In the genomic region with DNA sequence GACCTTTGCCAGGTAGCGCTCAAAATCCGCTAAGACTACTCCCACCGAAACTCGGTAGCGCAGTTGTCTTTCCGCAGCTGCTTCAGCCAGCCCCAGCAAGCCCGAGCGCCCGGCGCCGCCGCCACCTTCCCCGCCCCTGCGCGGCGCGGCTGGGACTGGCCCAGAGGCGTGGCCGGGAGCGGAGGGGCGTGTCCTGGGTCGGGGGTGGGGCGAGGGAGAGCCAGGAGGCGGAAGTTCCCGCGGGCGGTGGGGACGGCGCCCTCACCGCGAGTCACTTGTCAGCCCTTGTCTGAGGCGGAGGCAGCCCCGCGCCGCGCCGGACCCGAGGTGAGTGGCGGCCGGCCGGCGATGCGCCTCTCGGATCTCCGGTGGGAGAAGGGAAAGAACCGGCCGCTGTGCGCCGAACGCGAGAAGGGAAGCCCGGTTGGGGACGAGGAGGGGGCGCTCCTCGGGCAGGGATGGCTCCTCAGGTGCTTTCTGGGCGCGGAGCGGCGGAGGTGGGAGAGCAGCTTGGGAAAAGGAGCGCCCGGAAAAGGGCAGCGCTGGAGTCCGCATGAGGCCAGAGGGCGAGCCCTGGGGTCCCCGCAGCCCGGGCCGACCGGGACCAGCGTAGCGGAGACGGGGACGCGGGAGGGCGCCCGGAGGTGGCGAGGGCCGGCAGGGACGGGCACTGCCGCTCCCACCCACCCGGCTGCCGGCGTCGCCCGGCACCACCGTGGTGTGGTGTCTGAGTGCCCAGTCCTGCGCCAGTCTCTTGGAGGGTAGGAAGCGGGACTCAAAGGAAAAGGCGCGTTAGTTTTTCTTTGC, we compare ENCODE assay signal across 1 cellular context.
TF ChIP-seq lines count a peak whose summit lies in the region.

A gene with protein sequence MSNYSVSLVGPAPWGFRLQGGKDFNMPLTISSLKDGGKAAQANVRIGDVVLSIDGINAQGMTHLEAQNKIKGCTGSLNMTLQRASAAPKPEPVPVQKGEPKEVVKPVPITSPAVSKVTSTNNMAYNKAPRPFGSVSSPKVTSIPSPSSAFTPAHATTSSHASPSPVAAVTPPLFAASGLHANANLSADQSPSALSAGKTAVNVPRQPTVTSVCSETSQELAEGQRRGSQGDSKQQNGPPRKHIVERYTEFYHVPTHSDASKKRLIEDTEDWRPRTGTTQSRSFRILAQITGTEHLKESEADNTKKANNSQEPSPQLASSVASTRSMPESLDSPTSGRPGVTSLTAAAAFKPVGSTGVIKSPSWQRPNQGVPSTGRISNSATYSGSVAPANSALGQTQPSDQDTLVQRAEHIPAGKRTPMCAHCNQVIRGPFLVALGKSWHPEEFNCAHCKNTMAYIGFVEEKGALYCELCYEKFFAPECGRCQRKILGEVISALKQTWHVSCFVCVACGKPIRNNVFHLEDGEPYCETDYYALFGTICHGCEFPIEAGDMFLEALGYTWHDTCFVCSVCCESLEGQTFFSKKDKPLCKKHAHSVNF (plus strand): TSS at position 274 of the 807 bp plus-strand sequence. CDS start 3,347 bp downstream, outside the sequence.

TF ChIP-seq in K562, 482 proteins besides CTCF, POLR2A, EP300 and RAD21 (continued from another document and continues in another):
- TF ChIP-seq, protein P1, sequence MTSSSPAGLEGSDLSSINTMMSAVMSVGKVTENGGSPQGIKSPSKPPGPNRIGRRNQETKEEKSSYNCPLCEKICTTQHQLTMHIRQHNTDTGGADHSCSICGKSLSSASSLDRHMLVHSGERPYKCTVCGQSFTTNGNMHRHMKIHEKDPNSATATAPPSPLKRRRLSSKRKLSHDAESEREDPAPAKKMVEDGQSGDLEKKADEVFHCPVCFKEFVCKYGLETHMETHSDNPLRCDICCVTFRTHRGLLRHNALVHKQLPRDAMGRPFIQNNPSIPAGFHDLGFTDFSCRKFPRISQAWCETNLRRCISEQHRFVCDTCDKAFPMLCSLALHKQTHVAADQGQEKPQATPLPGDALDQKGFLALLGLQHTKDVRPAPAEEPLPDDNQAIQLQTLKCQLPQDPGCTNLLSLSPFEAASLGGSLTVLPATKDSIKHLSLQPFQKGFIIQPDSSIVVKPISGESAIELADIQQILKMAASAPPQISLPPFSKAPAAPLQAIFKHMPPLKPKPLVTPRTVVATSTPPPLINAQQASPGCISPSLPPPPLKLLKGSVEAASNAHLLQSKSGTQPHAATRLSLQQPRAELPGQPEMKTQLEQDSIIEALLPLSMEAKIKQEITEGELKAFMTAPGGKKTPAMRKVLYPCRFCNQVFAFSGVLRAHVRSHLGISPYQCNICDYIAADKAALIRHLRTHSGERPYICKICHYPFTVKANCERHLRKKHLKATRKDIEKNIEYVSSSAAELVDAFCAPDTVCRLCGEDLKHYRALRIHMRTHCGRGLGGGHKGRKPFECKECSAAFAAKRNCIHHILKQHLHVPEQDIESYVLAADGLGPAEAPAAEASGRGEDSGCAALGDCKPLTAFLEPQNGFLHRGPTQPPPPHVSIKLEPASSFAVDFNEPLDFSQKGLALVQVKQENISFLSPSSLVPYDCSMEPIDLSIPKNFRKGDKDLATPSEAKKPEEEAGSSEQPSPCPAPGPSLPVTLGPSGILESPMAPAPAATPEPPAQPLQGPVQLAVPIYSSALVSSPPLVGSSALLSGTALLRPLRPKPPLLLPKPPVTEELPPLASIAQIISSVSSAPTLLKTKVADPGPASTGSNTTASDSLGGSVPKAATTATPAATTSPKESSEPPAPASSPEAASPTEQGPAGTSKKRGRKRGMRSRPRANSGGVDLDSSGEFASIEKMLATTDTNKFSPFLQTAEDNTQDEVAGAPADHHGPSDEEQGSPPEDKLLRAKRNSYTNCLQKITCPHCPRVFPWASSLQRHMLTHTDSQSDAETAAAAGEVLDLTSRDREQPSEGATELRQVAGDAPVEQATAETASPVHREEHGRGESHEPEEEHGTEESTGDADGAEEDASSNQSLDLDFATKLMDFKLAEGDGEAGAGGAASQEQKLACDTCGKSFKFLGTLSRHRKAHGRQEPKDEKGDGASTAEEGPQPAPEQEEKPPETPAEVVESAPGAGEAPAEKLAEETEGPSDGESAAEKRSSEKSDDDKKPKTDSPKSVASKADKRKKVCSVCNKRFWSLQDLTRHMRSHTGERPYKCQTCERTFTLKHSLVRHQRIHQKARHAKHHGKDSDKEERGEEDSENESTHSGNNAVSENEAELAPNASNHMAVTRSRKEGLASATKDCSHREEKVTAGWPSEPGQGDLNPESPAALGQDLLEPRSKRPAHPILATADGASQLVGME (CRISPR knock-in tag; IDR thresholded peaks at IDR 0.05): 0 out of 2 replicates have a peak, but pooled peaks have one; percentile 46
- no peak for TF ChIP-seq MEF2D (tag; conservative IDR thresholded peaks at IDR 0.05; ENCODE audit: low read depth)
- TF ChIP-seq DPF2 (IDR thresholded peaks at IDR 0.05): no peak
- TF ChIP-seq, protein P2, sequence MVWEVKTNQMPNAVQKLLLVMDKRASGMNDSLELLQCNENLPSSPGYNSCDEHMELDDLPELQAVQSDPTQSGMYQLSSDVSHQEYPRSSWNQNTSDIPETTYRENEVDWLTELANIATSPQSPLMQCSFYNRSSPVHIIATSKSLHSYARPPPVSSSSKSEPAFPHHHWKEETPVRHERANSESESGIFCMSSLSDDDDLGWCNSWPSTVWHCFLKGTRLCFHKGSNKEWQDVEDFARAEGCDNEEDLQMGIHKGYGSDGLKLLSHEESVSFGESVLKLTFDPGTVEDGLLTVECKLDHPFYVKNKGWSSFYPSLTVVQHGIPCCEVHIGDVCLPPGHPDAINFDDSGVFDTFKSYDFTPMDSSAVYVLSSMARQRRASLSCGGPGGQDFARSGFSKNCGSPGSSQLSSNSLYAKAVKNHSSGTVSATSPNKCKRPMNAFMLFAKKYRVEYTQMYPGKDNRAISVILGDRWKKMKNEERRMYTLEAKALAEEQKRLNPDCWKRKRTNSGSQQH (CRISPR knock-in tag; IDR thresholded peaks at IDR 0.05): peak; percentile 55; the same call in 1 of the 2 replicates
- no peak for TF ChIP-seq GABPB2 (CRISPR knock-in tag; conservative IDR thresholded peaks at IDR 0.05)
- TF ChIP-seq, protein P3, sequence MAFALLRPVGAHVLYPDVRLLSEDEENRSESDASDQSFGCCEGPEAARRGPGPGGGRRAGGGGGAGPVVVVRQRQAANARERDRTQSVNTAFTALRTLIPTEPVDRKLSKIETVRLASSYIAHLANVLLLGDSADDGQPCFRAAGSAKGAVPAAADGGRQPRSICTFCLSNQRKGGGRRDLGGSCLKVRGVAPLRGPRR (CRISPR knock-in tag; IDR thresholded peaks at IDR 0.05): no peak
- TF ChIP-seq TRIM24 (IDR thresholded peaks at IDR 0.05): 0 out of 4 replicates have a peak, but pooled peaks of 1 of the 2 experiments have one; percentile 13
- TF ChIP-seq CHD2 (IDR thresholded peaks at IDR 0.05; ENCODE audit: low read depth, low read length): peak; percentile 50
- TF ChIP-seq, protein P4, sequence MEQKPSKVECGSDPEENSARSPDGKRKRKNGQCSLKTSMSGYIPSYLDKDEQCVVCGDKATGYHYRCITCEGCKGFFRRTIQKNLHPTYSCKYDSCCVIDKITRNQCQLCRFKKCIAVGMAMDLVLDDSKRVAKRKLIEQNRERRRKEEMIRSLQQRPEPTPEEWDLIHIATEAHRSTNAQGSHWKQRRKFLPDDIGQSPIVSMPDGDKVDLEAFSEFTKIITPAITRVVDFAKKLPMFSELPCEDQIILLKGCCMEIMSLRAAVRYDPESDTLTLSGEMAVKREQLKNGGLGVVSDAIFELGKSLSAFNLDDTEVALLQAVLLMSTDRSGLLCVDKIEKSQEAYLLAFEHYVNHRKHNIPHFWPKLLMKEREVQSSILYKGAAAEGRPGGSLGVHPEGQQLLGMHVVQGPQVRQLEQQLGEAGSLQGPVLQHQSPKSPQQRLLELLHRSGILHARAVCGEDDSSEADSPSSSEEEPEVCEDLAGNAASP (IDR thresholded peaks at IDR 0.05): no peak
- TF ChIP-seq LEF1 (IDR thresholded peaks at IDR 0.05): 0 out of 2 replicates have a peak, but pooled peaks have one; percentile 1
- no peak for TF ChIP-seq ZNF766 (CRISPR knock-in tag; conservative IDR thresholded peaks at IDR 0.05)
- TF ChIP-seq, protein P5, sequence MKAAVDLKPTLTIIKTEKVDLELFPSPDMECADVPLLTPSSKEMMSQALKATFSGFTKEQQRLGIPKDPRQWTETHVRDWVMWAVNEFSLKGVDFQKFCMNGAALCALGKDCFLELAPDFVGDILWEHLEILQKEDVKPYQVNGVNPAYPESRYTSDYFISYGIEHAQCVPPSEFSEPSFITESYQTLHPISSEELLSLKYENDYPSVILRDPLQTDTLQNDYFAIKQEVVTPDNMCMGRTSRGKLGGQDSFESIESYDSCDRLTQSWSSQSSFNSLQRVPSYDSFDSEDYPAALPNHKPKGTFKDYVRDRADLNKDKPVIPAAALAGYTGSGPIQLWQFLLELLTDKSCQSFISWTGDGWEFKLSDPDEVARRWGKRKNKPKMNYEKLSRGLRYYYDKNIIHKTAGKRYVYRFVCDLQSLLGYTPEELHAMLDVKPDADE (conservative IDR thresholded peaks at IDR 0.05; ENCODE audit: control insufficient read depth, low read depth, low read length): peak; percentile 85
- peak; percentile 37 to 47; a peak in 2 of 4 replicates for TF ChIP-seq RCOR1 (IDR thresholded peaks at IDR 0.05; ENCODE audit: borderline replicate concordance in 1 of 2, low read depth in 2 of 2, low read length in 2 of 2)
- TF ChIP-seq XRCC4 (IDR thresholded peaks at IDR 0.05; ENCODE audit: extremely low read depth, insufficient read depth, insufficient read length): no peak
- TF ChIP-seq, protein P6, sequence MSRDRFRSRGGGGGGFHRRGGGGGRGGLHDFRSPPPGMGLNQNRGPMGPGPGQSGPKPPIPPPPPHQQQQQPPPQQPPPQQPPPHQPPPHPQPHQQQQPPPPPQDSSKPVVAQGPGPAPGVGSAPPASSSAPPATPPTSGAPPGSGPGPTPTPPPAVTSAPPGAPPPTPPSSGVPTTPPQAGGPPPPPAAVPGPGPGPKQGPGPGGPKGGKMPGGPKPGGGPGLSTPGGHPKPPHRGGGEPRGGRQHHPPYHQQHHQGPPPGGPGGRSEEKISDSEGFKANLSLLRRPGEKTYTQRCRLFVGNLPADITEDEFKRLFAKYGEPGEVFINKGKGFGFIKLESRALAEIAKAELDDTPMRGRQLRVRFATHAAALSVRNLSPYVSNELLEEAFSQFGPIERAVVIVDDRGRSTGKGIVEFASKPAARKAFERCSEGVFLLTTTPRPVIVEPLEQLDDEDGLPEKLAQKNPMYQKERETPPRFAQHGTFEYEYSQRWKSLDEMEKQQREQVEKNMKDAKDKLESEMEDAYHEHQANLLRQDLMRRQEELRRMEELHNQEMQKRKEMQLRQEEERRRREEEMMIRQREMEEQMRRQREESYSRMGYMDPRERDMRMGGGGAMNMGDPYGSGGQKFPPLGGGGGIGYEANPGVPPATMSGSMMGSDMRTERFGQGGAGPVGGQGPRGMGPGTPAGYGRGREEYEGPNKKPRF (IDR thresholded peaks at IDR 0.05; ENCODE audit: low read depth, low read length): no peak
- TF ChIP-seq NBN (IDR thresholded peaks at IDR 0.05; ENCODE audit: low read depth): no peak; the same call in 1 of the 2 replicates
- TF ChIP-seq ZNF79 (CRISPR knock-in tag; IDR thresholded peaks at IDR 0.05; ENCODE audit: low read depth): no peak
- TF ChIP-seq, protein P7, sequence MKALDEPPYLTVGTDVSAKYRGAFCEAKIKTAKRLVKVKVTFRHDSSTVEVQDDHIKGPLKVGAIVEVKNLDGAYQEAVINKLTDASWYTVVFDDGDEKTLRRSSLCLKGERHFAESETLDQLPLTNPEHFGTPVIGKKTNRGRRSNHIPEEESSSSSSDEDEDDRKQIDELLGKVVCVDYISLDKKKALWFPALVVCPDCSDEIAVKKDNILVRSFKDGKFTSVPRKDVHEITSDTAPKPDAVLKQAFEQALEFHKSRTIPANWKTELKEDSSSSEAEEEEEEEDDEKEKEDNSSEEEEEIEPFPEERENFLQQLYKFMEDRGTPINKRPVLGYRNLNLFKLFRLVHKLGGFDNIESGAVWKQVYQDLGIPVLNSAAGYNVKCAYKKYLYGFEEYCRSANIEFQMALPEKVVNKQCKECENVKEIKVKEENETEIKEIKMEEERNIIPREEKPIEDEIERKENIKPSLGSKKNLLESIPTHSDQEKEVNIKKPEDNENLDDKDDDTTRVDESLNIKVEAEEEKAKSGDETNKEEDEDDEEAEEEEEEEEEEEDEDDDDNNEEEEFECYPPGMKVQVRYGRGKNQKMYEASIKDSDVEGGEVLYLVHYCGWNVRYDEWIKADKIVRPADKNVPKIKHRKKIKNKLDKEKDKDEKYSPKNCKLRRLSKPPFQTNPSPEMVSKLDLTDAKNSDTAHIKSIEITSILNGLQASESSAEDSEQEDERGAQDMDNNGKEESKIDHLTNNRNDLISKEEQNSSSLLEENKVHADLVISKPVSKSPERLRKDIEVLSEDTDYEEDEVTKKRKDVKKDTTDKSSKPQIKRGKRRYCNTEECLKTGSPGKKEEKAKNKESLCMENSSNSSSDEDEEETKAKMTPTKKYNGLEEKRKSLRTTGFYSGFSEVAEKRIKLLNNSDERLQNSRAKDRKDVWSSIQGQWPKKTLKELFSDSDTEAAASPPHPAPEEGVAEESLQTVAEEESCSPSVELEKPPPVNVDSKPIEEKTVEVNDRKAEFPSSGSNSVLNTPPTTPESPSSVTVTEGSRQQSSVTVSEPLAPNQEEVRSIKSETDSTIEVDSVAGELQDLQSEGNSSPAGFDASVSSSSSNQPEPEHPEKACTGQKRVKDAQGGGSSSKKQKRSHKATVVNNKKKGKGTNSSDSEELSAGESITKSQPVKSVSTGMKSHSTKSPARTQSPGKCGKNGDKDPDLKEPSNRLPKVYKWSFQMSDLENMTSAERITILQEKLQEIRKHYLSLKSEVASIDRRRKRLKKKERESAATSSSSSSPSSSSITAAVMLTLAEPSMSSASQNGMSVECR (CRISPR knock-in tag; IDR thresholded peaks at IDR 0.05): peak; percentile 90
- TF ChIP-seq ETV1 (tag; conservative IDR thresholded peaks at IDR 0.05; ENCODE audit: low read depth): peak; percentile 33; the same call in 1 of the 2 replicates
- TF ChIP-seq, protein P8, sequence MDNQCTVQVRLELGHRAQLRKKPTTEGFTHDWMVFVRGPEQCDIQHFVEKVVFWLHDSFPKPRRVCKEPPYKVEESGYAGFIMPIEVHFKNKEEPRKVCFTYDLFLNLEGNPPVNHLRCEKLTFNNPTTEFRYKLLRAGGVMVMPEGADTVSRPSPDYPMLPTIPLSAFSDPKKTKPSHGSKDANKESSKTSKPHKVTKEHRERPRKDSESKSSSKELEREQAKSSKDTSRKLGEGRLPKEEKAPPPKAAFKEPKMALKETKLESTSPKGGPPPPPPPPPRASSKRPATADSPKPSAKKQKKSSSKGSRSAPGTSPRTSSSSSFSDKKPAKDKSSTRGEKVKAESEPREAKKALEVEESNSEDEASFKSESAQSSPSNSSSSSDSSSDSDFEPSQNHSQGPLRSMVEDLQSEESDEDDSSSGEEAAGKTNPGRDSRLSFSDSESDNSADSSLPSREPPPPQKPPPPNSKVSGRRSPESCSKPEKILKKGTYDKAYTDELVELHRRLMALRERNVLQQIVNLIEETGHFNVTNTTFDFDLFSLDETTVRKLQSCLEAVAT (IDR thresholded peaks at IDR 0.05): peak; percentile 86 to 90
- TF ChIP-seq, protein P9, sequence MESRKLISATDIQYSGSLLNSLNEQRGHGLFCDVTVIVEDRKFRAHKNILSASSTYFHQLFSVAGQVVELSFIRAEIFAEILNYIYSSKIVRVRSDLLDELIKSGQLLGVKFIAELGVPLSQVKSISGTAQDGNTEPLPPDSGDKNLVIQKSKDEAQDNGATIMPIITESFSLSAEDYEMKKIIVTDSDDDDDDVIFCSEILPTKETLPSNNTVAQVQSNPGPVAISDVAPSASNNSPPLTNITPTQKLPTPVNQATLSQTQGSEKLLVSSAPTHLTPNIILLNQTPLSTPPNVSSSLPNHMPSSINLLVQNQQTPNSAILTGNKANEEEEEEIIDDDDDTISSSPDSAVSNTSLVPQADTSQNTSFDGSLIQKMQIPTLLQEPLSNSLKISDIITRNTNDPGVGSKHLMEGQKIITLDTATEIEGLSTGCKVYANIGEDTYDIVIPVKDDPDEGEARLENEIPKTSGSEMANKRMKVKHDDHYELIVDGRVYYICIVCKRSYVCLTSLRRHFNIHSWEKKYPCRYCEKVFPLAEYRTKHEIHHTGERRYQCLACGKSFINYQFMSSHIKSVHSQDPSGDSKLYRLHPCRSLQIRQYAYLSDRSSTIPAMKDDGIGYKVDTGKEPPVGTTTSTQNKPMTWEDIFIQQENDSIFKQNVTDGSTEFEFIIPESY (CRISPR knock-in tag; IDR thresholded peaks at IDR 0.05): peak; percentile 31; the same call in 1 of the 2 replicates
